Comparison of ENCODE assay signal across 1 cellular context in genomic region chr3:57048728-57049127, GRCh38.
TF ChIP-seq lines count a peak whose summit lies in the region.

No MANE protein-coding gene starts in this region.

TF ChIP-seq in HepG2, 621 proteins besides CTCF, POLR2A, EP300 and RAD21 (continued from another document):
- TF ChIP-seq MEF2D (CRISPR knock-in tag; IDR thresholded peaks at IDR 0.05), result no peak
- no peak for TF ChIP-seq ZNF839 (CRISPR knock-in tag; IDR thresholded peaks at IDR 0.05; ENCODE audit: borderline replicate concordance)
- TF ChIP-seq PRMT3 (CRISPR knock-in tag; IDR thresholded peaks at IDR 0.05; ENCODE audit: borderline replicate concordance, low read depth), result no peak
- TF ChIP-seq CBX2 (IDR thresholded peaks at IDR 0.05; ENCODE audit: low read depth, low read length), result no peak
- TF ChIP-seq CBX2 (CRISPR knock-in tag; IDR thresholded peaks at IDR 0.05; ENCODE audit: low read depth), result no peak
- no peak for TF ChIP-seq LRRFIP1 (CRISPR knock-in tag; conservative IDR thresholded peaks at IDR 0.05)
